In genomic region chr17:33164556-33164881, GRCh38 we compare ENCODE assay signal across 29 cellular contexts.
"Had no signal": no experiment of that assay in that cellular context is flagged by ENCODE, and none has a peak within 500 bp of the region (broad histone marks: within the 10 kb centered on the region; RNA-seq: fewer than 3 reads in every experiment).

No MANE protein-coding gene starts in this region.

- H3K9me3 ChIP-seq: adrenal gland, body of pancreas, breast epithelium, SJCRH30 had no signal

- H3K27ac ChIP-seq: body of pancreas, breast epithelium, SJCRH30, SK-N-MC had no signal

- H3K27me3 ChIP-seq: adrenal gland, breast epithelium, SJCRH30 had no signal

- H3K4me3 Mint-ChIP-seq: activated CD4-positive, alpha-beta memory T cell treated with anti-CD3 and anti-CD28 coated beads for 36 hours; activated naive CD4-positive, alpha-beta T cell treated with anti-CD3 and anti-CD28 coated beads for 36 hours; activated T-cell treated with anti-CD3 and anti-CD28 coated beads, Interleukin-2, amount 50 U/mL, for 4 hours; activated T-helper 1 cell treated with anti-CD3 and anti-CD28 coated beads, Interleukin-12 subunit alpha, Interleukin-12 subunit beta, Interleukin-2, Interleukin-4 antibody, amounts not matched to agents 30 ng/mL and 10 ng/mL and 1 ng/mL, durations not matched to agents 14 hours and 24 hours and 36 hours had no signal

- H3K4me1 ChIP-seq: SJCRH30 had no signal

- ATAC-seq: activated naive CD4-positive, alpha-beta T cell treated with anti-CD3 and anti-CD28 coated beads, Interleukin-2, amount 50 U/mL, for 72 hours; activated T-cell treated with anti-CD3 and anti-CD28 coated beads, Interleukin-2, amount 50 U/mL, for 4 hours; body of pancreas; K562 had no signal

- H3K36me3 Mint-ChIP-seq: activated CD4-positive, alpha-beta memory T cell treated with anti-CD3 and anti-CD28 coated beads for 36 hours; activated naive CD4-positive, alpha-beta T cell treated with anti-CD3 and anti-CD28 coated beads, Interleukin-2, amount 50 U/mL, for 72 hours had no signal

- H3K4me3 ChIP-seq: adrenal gland, body of pancreas, breast epithelium, K562, SJCRH30, SK-N-MC had no signal

- FAIRE-seq: astrocyte, K562, TTC549 had no signal

- H3K36me3 ChIP-seq: adrenal gland, breast epithelium, SJCRH30 had no signal

- DNase-seq: activated CD4-positive, alpha-beta memory T cell treated with anti-CD3 and anti-CD28 coated beads for 36 hours; activated CD4-positive, alpha-beta T cell treated with anti-CD3 and anti-CD28 coated beads for 4 hours; activated CD4-positive, alpha-beta T cell treated with anti-CD3 and anti-CD28 coated beads, Interleukin-2, amount 50 U/mL, for 1 hour; activated CD8-positive, alpha-beta memory T cell treated with anti-CD3 and anti-CD28 coated beads, Interleukin-2, amount 50 U/mL, for 4 hours; activated gamma-delta T cell treated with Interleukin-2 at 50 U/mL for 16 hours; activated naive CD4-positive, alpha-beta T cell treated with anti-CD3 and anti-CD28 coated beads for 36 hours; activated T-cell treated with anti-CD3 and anti-CD28 coated beads for 4 hours; activated T-cell treated with anti-CD3 and anti-CD28 coated beads, Interleukin-2, amount 50 U/mL, for 4 hours; IMR-90; NCI-H1105; NCI-H1417 treated with DMSO at 0.1 percent for 48 hours; NCI-H187 treated with DMSO at 0.1 percent for 48 hours; NCI-H2081; NCI-H2171 treated with DMSO at 0.1 percent for 48 hours; NCI-H2227 treated with DMSO at 0.1 percent for 48 hours; NCI-H446; NCI-H510A treated with DMSO at 0.1 percent for 48 hours; NCI-H526 treated with DMSO at 0.1 percent for 48 hours; NCI-H774; SJCRH30 had no signal

- H3K27ac Mint-ChIP-seq: activated CD4-positive, alpha-beta memory T cell treated with anti-CD3 and anti-CD28 coated beads for 36 hours; activated naive CD4-positive, alpha-beta T cell treated with anti-CD3 and anti-CD28 coated beads for 36 hours; activated naive CD4-positive, alpha-beta T cell treated with anti-CD3 and anti-CD28 coated beads, Interleukin-2, amount 50 U/mL, for 72 hours; activated T-helper 1 cell treated with anti-CD3 and anti-CD28 coated beads, Interleukin-12 subunit alpha, Interleukin-12 subunit beta, Interleukin-2, Interleukin-4 antibody, amounts not matched to agents 30 ng/mL and 10 ng/mL and 1 ng/mL, durations not matched to agents 14 hours and 24 hours and 36 hours had no signal

- H3K9me3 Mint-ChIP-seq: activated CD4-positive, alpha-beta memory T cell treated with anti-CD3 and anti-CD28 coated beads for 36 hours; activated naive CD4-positive, alpha-beta T cell treated with anti-CD3 and anti-CD28 coated beads for 36 hours; activated naive CD4-positive, alpha-beta T cell treated with anti-CD3 and anti-CD28 coated beads, Interleukin-2, amount 50 U/mL, for 72 hours; activated T-cell treated with anti-CD3 and anti-CD28 coated beads, Interleukin-2, amount 50 U/mL, for 4 hours; activated T-helper 1 cell treated with anti-CD3 and anti-CD28 coated beads, Interleukin-12 subunit alpha, Interleukin-12 subunit beta, Interleukin-2, Interleukin-4 antibody, amounts not matched to agents 30 ng/mL and 10 ng/mL and 1 ng/mL, durations not matched to agents 14 hours and 24 hours and 36 hours had no signal
